ENCODE assay signal across 1 cellular context in the genomic region with DNA sequence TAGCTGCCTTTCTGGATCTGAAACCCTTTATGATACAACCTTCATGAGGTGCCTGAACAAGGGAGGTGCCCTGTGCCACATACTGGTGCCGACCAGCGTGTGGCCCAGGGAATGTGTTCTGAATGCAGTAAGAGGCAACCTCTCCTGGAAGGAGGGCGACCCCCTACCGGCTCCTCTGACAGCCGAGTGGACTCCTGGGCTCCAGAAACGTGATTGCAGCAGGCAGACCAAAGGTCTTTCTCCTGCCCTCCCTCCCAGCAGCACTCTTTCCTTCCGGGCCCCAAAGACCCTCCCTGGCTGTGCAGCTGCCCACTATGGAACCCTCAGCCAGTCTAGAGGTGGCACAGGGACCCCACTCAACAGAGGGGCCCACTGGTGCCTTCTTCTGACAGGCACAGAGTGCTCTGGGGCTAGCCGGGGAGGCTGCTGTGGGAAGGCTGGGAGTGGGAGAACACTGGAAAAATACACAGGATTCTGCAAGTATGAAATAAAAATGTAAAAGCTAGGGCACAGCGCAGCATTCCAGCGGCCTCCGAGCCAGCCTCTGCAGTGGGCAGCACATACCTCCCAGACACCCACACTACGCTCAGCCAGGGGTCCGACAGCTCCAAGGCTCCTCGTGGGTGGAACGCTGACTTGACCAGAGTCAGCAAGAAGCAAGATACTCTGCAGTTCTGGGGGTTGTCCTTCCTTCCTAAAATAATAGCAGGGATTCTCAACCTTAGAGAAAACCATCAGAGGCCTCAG.
TF ChIP-seq lines count a peak whose summit lies in the region.

No MANE protein-coding gene starts in this region.

TF ChIP-seq in IMR-90, 13 proteins besides CTCF, POLR2A, EP300 and RAD21:
- TF ChIP-seq RCOR1 (IDR thresholded peaks at IDR 0.05; ENCODE audit: insufficient replicate concordance, low read length) (no peak), MAFK (IDR thresholded peaks at IDR 0.05; ENCODE audit: low read depth, low read length) (no peak), MXI1 (IDR thresholded peaks at IDR 0.05; ENCODE audit: borderline replicate concordance, low read depth, low read length) (no peak), NFE2L2 (IDR thresholded peaks at IDR 0.05; ENCODE audit: low read depth, low read length) (no peak), CHD1 (IDR thresholded peaks at IDR 0.05; ENCODE audit: low read depth, low read length) (no peak), BHLHE40 (IDR thresholded peaks at IDR 0.05; ENCODE audit: low read depth, low read length) (no peak), RFX5 (IDR thresholded peaks at IDR 0.05; ENCODE audit: low read depth, low read length) (no peak), MAZ (IDR thresholded peaks at IDR 0.05; ENCODE audit: borderline replicate concordance, low read depth, low read length) (no peak), FOS (IDR thresholded peaks at IDR 0.05; ENCODE audit: low read depth, low read length) (no peak), SMC3 (IDR thresholded peaks at IDR 0.05; ENCODE audit: low read depth, low read length) (no peak), CEBPB (IDR thresholded peaks at IDR 0.05; ENCODE audit: low read depth, low read length) (no peak)
- TF ChIP-seq, protein P1, sequence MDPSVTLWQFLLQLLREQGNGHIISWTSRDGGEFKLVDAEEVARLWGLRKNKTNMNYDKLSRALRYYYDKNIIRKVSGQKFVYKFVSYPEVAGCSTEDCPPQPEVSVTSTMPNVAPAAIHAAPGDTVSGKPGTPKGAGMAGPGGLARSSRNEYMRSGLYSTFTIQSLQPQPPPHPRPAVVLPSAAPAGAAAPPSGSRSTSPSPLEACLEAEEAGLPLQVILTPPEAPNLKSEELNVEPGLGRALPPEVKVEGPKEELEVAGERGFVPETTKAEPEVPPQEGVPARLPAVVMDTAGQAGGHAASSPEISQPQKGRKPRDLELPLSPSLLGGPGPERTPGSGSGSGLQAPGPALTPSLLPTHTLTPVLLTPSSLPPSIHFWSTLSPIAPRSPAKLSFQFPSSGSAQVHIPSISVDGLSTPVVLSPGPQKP (IDR thresholded peaks at IDR 0.05; ENCODE audit: borderline replicate concordance, low read depth, low read length), result no peak
- TF ChIP-seq, protein P2, sequence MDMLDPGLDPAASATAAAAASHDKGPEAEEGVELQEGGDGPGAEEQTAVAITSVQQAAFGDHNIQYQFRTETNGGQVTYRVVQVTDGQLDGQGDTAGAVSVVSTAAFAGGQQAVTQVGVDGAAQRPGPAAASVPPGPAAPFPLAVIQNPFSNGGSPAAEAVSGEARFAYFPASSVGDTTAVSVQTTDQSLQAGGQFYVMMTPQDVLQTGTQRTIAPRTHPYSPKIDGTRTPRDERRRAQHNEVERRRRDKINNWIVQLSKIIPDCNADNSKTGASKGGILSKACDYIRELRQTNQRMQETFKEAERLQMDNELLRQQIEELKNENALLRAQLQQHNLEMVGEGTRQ (IDR thresholded peaks at IDR 0.05; ENCODE audit: low read depth, low read length), result no peak
